In genomic region chr1:16518945-16519332, GRCh38 we compare ENCODE assay signal across 5 cellular contexts. TPM values are rescaled to one million over a fixed set of nuclear protein-coding genes. Genes with fewer than 3 reads are reported as not detected.
"Had no signal": no experiment of that assay in that cellular context is flagged by ENCODE, and none has a peak within 500 bp of the region (broad histone marks: within the 10 kb centered on the region; RNA-seq: fewer than 3 reads in every experiment).

No MANE protein-coding gene starts in this region.

RNA-seq across cellular contexts. Expression of gene RNU1-1, which starts 4.9 kb away (rescaled TPM):
- total RNA-seq: fibroblast of villous mesenchyme had no signal
- polyA plus RNA-seq: esophagus, fibroblast of lung, foreskin keratinocyte, heart right ventricle had no signal
